Comparison of ENCODE assay signal across 1 cellular context in the genomic region with DNA sequence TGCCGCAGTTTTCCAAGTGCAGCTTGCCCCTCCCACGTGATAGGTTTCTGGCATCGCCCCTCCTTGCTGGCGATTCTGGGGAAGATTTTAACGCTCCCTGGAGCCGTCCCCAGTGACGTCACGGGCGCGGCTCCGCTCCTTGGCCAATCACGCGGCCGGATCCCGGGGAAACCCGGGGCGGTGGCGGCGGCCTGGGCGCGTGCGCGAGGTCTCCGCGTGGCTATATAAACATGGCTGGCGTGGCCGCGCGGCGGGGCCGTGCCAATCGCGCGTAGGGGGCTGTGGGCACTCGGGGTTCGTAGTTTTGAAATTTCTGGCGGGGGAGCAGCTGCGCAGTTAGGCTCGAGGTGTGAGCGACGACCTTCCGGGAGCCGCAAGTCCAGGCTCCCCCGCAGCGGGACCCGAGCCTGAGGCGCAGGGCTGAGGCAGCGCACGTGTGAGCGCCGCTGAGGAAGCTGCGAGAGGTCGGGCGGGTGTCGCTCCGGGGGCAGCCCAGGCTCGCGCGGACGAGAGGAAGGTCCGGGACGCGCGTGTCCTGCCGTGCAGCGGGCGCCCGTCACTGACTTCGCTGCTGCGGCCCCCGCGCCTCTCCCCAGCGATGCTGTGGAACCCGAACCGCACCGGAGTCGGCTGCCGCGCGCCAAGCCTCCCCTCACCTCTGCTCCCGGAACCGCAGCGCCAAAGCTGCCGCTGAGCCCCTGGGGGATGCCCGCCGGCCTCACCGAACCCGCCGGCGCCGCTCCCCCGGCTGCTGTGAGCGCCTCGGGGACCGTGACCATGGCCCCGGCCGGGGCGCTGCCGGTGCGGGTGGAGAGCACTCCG.
TF ChIP-seq lines count a peak whose summit lies in the region.

A gene with protein sequence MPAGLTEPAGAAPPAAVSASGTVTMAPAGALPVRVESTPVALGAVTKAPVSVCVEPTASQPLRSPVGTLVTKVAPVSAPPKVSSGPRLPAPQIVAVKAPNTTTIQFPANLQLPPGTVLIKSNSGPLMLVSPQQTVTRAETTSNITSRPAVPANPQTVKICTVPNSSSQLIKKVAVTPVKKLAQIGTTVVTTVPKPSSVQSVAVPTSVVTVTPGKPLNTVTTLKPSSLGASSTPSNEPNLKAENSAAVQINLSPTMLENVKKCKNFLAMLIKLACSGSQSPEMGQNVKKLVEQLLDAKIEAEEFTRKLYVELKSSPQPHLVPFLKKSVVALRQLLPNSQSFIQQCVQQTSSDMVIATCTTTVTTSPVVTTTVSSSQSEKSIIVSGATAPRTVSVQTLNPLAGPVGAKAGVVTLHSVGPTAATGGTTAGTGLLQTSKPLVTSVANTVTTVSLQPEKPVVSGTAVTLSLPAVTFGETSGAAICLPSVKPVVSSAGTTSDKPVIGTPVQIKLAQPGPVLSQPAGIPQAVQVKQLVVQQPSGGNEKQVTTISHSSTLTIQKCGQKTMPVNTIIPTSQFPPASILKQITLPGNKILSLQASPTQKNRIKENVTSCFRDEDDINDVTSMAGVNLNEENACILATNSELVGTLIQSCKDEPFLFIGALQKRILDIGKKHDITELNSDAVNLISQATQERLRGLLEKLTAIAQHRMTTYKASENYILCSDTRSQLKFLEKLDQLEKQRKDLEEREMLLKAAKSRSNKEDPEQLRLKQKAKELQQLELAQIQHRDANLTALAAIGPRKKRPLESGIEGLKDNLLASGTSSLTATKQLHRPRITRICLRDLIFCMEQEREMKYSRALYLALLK (plus strand): TSS at position 217 of the 822 bp plus-strand sequence. CDS start 489 bp downstream, at position 706.

TF ChIP-seq in K562, 482 proteins besides CTCF, POLR2A, EP300 and RAD21 (continued from another document and continues in another):
- TF ChIP-seq, protein P1, sequence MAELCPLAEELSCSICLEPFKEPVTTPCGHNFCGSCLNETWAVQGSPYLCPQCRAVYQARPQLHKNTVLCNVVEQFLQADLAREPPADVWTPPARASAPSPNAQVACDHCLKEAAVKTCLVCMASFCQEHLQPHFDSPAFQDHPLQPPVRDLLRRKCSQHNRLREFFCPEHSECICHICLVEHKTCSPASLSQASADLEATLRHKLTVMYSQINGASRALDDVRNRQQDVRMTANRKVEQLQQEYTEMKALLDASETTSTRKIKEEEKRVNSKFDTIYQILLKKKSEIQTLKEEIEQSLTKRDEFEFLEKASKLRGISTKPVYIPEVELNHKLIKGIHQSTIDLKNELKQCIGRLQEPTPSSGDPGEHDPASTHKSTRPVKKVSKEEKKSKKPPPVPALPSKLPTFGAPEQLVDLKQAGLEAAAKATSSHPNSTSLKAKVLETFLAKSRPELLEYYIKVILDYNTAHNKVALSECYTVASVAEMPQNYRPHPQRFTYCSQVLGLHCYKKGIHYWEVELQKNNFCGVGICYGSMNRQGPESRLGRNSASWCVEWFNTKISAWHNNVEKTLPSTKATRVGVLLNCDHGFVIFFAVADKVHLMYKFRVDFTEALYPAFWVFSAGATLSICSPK (IDR thresholded peaks at IDR 0.05; ENCODE audit: borderline replicate concordance): no peak
- TF ChIP-seq, protein P2, sequence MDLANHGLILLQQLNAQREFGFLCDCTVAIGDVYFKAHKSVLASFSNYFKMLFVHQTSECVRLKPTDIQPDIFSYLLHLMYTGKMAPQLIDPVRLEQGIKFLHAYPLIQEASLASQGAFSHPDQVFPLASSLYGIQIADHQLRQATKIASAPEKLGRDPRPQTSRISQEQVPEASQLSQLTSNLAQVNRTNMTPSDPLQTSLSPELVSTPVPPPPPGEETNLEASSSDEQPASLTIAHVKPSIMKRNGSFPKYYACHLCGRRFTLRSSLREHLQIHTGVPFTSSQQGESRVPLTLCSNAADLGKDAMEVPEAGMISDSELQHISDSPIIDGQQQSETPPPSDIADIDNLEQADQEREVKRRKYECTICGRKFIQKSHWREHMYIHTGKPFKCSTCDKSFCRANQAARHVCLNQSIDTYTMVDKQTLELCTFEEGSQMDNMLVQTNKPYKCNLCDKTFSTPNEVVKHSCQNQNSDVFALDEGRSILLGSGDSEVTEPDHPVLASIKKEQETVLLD (IDR thresholded peaks at IDR 0.05): peak; percentile 36; the same call in 1 of the 2 replicates
- TF ChIP-seq CAMTA2 (CRISPR knock-in tag; conservative IDR thresholded peaks at IDR 0.05) (no peak), NFIC (IDR thresholded peaks at IDR 0.05) (peak; percentile 36; the same call in 1 of the 2 replicates), SMC3 (conservative IDR thresholded peaks at IDR 0.05; ENCODE audit: insufficient read depth, low read depth, low read length) (no peak), GABPA (tag; conservative IDR thresholded peaks at IDR 0.05; ENCODE audit: low read depth) (peak; percentile 50; the same call in 1 of the 2 replicates), KHSRP (IDR thresholded peaks at IDR 0.05) (peak; percentile 82), ZNF561 (CRISPR knock-in tag; conservative IDR thresholded peaks at IDR 0.05) (no peak), ZNF764 (CRISPR knock-in tag; IDR thresholded peaks at IDR 0.05; ENCODE audit: low read depth) (no peak), POLR2AphosphoS5 (IDR thresholded peaks at IDR 0.05; ENCODE audit: control insufficient read depth, insufficient read depth, low read depth, low read length) (peak; percentile 43; the same call in 1 of the 2 replicates), BRCA1 (IDR thresholded peaks at IDR 0.05) (no peak), BRCA1 (CRISPR knock-in tag; IDR thresholded peaks at IDR 0.05) (no peak), SUPT5H (IDR thresholded peaks at IDR 0.05) (peak; percentile 88), TRIM24 (IDR thresholded peaks at IDR 0.05) (no peak), NFYB (IDR thresholded peaks at IDR 0.05; ENCODE audit: extremely low read depth, insufficient read length) (peak; percentile 30), U2AF1 (optimal IDR thresholded peaks at IDR 0.05; ENCODE audit: low read depth, low read length) (peak; percentile 98), ZNF76 (CRISPR knock-in tag; IDR thresholded peaks at IDR 0.05; ENCODE audit: borderline replicate concordance) (peak; percentile 14; the same call in 1 of the 2 replicates), EZH2 (IDR thresholded peaks at IDR 0.05; ENCODE audit: borderline replicate concordance, low read depth, low read length) (no peak), FIP1L1 (IDR thresholded peaks at IDR 0.05; ENCODE audit: low read depth, low read length, poor library complexity, severe bottlenecking) (peak; percentile 92), ZNF140 (CRISPR knock-in tag; IDR thresholded peaks at IDR 0.05) (no peak), ZNF24 (IDR thresholded peaks at IDR 0.05) (peak; percentile 40), NFE2 (IDR thresholded peaks at IDR 0.05; ENCODE audit: low read depth) (no peak), MEIS2 (IDR thresholded peaks at IDR 0.05; ENCODE audit: partially characterized antibody) (peak; percentile 77), ZNF766 (CRISPR knock-in tag; conservative IDR thresholded peaks at IDR 0.05) (peak; percentile 73; the same call in 1 of the 2 replicates), CREB1 (IDR thresholded peaks at IDR 0.05) (peak; percentile 84), CREB1 (CRISPR knock-in tag; IDR thresholded peaks at IDR 0.05) (peak; percentile 93), PHF21A (IDR thresholded peaks at IDR 0.05; ENCODE audit: borderline replicate concordance, low read depth) (peak; percentile 81; the same call in 1 of the 2 replicates), ZNF274 (IDR thresholded peaks at IDR 0.05; ENCODE audit: borderline replicate concordance, low read depth, low read length) (no peak), EGR1 (conservative IDR thresholded peaks at IDR 0.05) (peak; percentile 47), MXI1 (IDR thresholded peaks at IDR 0.05; ENCODE audit: low read depth, low read length) (peak; percentile 73), NFIX (CRISPR knock-in tag; IDR thresholded peaks at IDR 0.05; ENCODE audit: low read depth) (no peak), CCNT2 (IDR thresholded peaks at IDR 0.05; ENCODE audit: borderline replicate concordance, extremely low read depth, insufficient read length, low read depth, low read length) (peak; percentile 88), NONO (IDR thresholded peaks at IDR 0.05; ENCODE audit: low read depth in 2 of 2, low read length in 1 of 2) (peak; percentile 38 to 78; a peak in 2 of 4 replicates), EP400 (IDR thresholded peaks at IDR 0.05) (peak; percentile 99), CHCHD3 (CRISPR knock-in tag; IDR thresholded peaks at IDR 0.05) (no peak), TEAD1 (CRISPR knock-in tag; IDR thresholded peaks at IDR 0.05) (no peak), CREM (IDR thresholded peaks at IDR 0.05; ENCODE audit: low read depth) (peak; percentile 95)
- TF ChIP-seq, protein P3, sequence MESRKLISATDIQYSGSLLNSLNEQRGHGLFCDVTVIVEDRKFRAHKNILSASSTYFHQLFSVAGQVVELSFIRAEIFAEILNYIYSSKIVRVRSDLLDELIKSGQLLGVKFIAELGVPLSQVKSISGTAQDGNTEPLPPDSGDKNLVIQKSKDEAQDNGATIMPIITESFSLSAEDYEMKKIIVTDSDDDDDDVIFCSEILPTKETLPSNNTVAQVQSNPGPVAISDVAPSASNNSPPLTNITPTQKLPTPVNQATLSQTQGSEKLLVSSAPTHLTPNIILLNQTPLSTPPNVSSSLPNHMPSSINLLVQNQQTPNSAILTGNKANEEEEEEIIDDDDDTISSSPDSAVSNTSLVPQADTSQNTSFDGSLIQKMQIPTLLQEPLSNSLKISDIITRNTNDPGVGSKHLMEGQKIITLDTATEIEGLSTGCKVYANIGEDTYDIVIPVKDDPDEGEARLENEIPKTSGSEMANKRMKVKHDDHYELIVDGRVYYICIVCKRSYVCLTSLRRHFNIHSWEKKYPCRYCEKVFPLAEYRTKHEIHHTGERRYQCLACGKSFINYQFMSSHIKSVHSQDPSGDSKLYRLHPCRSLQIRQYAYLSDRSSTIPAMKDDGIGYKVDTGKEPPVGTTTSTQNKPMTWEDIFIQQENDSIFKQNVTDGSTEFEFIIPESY (CRISPR knock-in tag; IDR thresholded peaks at IDR 0.05): peak; percentile 63; the same call in 1 of the 2 replicates
- TF ChIP-seq, protein P4, sequence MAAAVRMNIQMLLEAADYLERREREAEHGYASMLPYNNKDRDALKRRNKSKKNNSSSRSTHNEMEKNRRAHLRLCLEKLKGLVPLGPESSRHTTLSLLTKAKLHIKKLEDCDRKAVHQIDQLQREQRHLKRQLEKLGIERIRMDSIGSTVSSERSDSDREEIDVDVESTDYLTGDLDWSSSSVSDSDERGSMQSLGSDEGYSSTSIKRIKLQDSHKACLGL (CRISPR knock-in tag; IDR thresholded peaks at IDR 0.05; ENCODE audit: borderline replicate concordance, poor library complexity, severe bottlenecking): peak; percentile 70
- TF ChIP-seq, protein P5, sequence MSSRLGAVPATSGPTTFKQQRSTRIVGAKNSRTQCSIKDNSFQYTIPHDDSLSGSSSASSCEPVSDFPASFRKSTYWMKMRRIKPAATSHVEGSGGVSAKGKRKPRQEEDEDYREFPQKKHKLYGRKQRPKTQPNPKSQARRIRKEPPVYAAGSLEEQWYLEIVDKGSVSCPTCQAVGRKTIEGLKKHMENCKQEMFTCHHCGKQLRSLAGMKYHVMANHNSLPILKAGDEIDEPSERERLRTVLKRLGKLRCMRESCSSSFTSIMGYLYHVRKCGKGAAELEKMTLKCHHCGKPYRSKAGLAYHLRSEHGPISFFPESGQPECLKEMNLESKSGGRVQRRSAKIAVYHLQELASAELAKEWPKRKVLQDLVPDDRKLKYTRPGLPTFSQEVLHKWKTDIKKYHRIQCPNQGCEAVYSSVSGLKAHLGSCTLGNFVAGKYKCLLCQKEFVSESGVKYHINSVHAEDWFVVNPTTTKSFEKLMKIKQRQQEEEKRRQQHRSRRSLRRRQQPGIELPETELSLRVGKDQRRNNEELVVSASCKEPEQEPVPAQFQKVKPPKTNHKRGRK (tag; IDR thresholded peaks at IDR 0.05): no peak
- TF ChIP-seq, protein P6, sequence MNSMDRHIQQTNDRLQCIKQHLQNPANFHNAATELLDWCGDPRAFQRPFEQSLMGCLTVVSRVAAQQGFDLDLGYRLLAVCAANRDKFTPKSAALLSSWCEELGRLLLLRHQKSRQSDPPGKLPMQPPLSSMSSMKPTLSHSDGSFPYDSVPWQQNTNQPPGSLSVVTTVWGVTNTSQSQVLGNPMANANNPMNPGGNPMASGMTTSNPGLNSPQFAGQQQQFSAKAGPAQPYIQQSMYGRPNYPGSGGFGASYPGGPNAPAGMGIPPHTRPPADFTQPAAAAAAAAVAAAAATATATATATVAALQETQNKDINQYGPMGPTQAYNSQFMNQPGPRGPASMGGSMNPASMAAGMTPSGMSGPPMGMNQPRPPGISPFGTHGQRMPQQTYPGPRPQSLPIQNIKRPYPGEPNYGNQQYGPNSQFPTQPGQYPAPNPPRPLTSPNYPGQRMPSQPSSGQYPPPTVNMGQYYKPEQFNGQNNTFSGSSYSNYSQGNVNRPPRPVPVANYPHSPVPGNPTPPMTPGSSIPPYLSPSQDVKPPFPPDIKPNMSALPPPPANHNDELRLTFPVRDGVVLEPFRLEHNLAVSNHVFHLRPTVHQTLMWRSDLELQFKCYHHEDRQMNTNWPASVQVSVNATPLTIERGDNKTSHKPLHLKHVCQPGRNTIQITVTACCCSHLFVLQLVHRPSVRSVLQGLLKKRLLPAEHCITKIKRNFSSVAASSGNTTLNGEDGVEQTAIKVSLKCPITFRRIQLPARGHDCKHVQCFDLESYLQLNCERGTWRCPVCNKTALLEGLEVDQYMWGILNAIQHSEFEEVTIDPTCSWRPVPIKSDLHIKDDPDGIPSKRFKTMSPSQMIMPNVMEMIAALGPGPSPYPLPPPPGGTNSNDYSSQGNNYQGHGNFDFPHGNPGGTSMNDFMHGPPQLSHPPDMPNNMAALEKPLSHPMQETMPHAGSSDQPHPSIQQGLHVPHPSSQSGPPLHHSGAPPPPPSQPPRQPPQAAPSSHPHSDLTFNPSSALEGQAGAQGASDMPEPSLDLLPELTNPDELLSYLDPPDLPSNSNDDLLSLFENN (IDR thresholded peaks at IDR 0.05; ENCODE audit: low read depth in 2 of 2, low read length in 2 of 2): 0 out of 4 replicates have a peak, but pooled peaks of 1 of the 2 experiments have one; percentile 22
- TF ChIP-seq, protein P7, sequence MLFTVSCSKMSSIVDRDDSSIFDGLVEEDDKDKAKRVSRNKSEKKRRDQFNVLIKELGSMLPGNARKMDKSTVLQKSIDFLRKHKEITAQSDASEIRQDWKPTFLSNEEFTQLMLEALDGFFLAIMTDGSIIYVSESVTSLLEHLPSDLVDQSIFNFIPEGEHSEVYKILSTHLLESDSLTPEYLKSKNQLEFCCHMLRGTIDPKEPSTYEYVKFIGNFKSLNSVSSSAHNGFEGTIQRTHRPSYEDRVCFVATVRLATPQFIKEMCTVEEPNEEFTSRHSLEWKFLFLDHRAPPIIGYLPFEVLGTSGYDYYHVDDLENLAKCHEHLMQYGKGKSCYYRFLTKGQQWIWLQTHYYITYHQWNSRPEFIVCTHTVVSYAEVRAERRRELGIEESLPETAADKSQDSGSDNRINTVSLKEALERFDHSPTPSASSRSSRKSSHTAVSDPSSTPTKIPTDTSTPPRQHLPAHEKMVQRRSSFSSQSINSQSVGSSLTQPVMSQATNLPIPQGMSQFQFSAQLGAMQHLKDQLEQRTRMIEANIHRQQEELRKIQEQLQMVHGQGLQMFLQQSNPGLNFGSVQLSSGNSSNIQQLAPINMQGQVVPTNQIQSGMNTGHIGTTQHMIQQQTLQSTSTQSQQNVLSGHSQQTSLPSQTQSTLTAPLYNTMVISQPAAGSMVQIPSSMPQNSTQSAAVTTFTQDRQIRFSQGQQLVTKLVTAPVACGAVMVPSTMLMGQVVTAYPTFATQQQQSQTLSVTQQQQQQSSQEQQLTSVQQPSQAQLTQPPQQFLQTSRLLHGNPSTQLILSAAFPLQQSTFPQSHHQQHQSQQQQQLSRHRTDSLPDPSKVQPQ (CRISPR knock-in tag; IDR thresholded peaks at IDR 0.05; ENCODE audit: borderline replicate concordance): peak; percentile 33; the same call in 1 of the 2 replicates
